ENCODE assay signal across 20 cellular contexts in the genomic region with DNA sequence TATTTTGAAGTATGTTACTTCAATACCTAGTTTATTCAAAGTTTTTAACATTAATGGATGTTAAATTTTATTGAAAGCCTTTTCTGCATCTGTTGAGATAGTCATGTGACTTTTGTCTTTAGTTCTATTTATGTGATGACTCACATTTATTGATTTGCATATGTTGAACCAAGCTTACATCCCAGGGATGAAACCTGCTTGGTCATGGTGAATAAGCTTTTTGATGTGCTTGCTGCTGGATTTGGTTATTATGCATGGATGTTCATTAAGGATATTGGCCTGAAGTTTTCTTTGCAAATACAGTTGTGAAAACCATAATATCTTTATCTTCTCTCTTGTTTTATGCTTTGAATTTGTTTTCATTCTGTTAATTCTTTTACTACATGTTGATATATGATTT.
DNase-seq lines count a peak whose midpoint lies in the region; ATAC-seq and TF ChIP-seq lines count a peak whose summit lies in the region.
"Had no signal": no experiment of that assay in that cellular context is flagged by ENCODE, and none has a peak within 500 bp of the region (broad histone marks: within the 10 kb centered on the region; RNA-seq: fewer than 3 reads in every experiment).

No MANE protein-coding gene starts in this region.

- no peak overlapping the region for H3K4ac ChIP-seq in mesendoderm (ENCODE audit: low read depth, low read length)

- no peak overlapping the region for H4K5ac ChIP-seq in mesendoderm (ENCODE audit: low read length)

- peak; percentile 53 for DNase-seq in DMS53 (lab: John Stamatoyannopoulos, UW)
- DNase-seq in DMS53 treated with DMSO at 0.1 percent for 48 hours (lab: John Stamatoyannopoulos, UW; ENCODE audit: unreplicated experiment), result no peak
- DNase-seq in NCI-H460 (ENCODE audit: extremely low read depth, low read depth), result peak; percentile 83
- DNase-seq in astrocyte of the hippocampus (ENCODE audit: low read depth, low spot score), result peak; percentile 5
- DNase-seq in mesendoderm, result peak; percentile 42
- DNase-seq in lower lobe of right lung, result no peak
- no peak for DNase-seq in stimulated activated CD4-positive, alpha-beta T cell treated with anti-CD3 and anti-CD28 coated beads, Interleukin-1b, Interleukin-23, amount 100 ng/mL, for 48 hours
- DNase-seq: DND-41, H7, KG1, NCI-H1105 treated with DMSO at 0.1 percent for 48 hours, NCI-H2029 treated with DMSO at 0.1 percent for 48 hours, NCI-H226, NCI-H524 had no signal

- H2BK15ac ChIP-seq in mesendoderm (replicated peaks; ENCODE audit: low read depth), result no peak overlapping the region

- intact Hi-C loops in lower lobe of right lung (cut with DNase I), result no loop called here

- ATAC-seq in lower lobe of right lung, result no peak
- no peak for ATAC-seq in activated T-helper 17 cell treated with anti-CD3 and anti-CD28 coated beads, Interleukin-2, amount 50 U/mL, for 72 hours (replicated peaks)
- ATAC-seq: Right ventricle myocardium inferior, SK-N-SH treated with all-trans-retinoic acid at 6 μM for 48 hours had no signal

- H3K36me3 ChIP-seq in mesendoderm (ENCODE audit: control insufficient read depth, insufficient read depth, low read length) (no peaks in the 10 kb centered on the region), lower lobe of right lung (no peaks in the 10 kb centered on the region)

- H3K27ac Mint-ChIP-seq in activated T-helper 17 cell treated with anti-CD3 and anti-CD28 coated beads, Interleukin-2, amount 50 U/mL, for 72 hours, result no peak overlapping the region
- H3K27ac Mint-ChIP-seq: B cell, CD14-positive monocyte had no signal

- peaks cover 10% of the 10 kb centered on the region for H3K9me3 Mint-ChIP-seq in activated T-helper 17 cell treated with anti-CD3 and anti-CD28 coated beads, Interleukin-2, amount 50 U/mL, for 72 hours

- H3K4me2 ChIP-seq in mesendoderm (ENCODE audit: low read length), result no peak overlapping the region

- no peak overlapping the region for H3K4me3 Mint-ChIP-seq in activated T-helper 17 cell treated with anti-CD3 and anti-CD28 coated beads, Interleukin-2, amount 50 U/mL, for 72 hours
- H3K4me3 Mint-ChIP-seq: B cell, CD14-positive monocyte had no signal

- H3K9me3 ChIP-seq in lower lobe of right lung, result no peaks in the 10 kb centered on the region

- H3K18ac ChIP-seq in mesendoderm (ENCODE audit: low read length), result no peak overlapping the region

- no peak overlapping the region for H2BK5ac ChIP-seq in mesendoderm (ENCODE audit: low read length)

- H3K27me3 Mint-ChIP-seq in activated T-helper 17 cell treated with anti-CD3 and anti-CD28 coated beads, Interleukin-2, amount 50 U/mL, for 72 hours, result no peaks in the 10 kb centered on the region
- H3K27me3 Mint-ChIP-seq: B cell had no signal

- no peak overlapping the region for H2BK120ac ChIP-seq in mesendoderm (ENCODE audit: low read depth, low read length)

- no peaks in the 10 kb centered on the region for H3K36me3 Mint-ChIP-seq in activated T-helper 17 cell treated with anti-CD3 and anti-CD28 coated beads, Interleukin-2, amount 50 U/mL, for 72 hours (ENCODE audit: low read depth)
- H3K36me3 Mint-ChIP-seq: CD14-positive monocyte had no signal

- H3K4me1 ChIP-seq in mesendoderm (ENCODE audit: control insufficient read depth, low read depth, low read length), result no peaks in the 10 kb centered on the region
- H3K4me1 ChIP-seq in lower lobe of right lung, result no peaks in the 10 kb centered on the region

- H2AK5ac ChIP-seq in mesendoderm (ENCODE audit: low read length), result no peak overlapping the region

- no peak overlapping the region for H4K8ac ChIP-seq in mesendoderm (ENCODE audit: low read depth, low read length)

- H3K79me2 ChIP-seq in mesendoderm (ENCODE audit: control insufficient read depth, insufficient read depth, low read length), result no peaks in the 10 kb centered on the region

- H3K27ac ChIP-seq in mesendoderm (ENCODE audit: low read depth, low read length), result no peak overlapping the region
- no peak overlapping the region for H3K27ac ChIP-seq in lower lobe of right lung
- H3K27ac ChIP-seq: 22Rv1 had no signal

- no peak overlapping the region for H3K56ac ChIP-seq in mesendoderm (ENCODE audit: low read length)

- H3K4me1 Mint-ChIP-seq in activated T-helper 17 cell treated with anti-CD3 and anti-CD28 coated beads, Interleukin-2, amount 50 U/mL, for 72 hours, result no peaks in the 10 kb centered on the region
- H3K4me1 Mint-ChIP-seq: B cell, CD14-positive monocyte had no signal

- no peak overlapping the region for H3K9ac ChIP-seq in mesendoderm (ENCODE audit: low read length)

- H3K27me3 ChIP-seq in mesendoderm (ENCODE audit: insufficient read depth, low read length, poor library complexity) (no peaks in the 10 kb centered on the region), lower lobe of right lung (ENCODE audit: low read depth) (no peaks in the 10 kb centered on the region)

- no peak overlapping the region for H3K23ac ChIP-seq in mesendoderm (ENCODE audit: low read length)

- TF ChIP-seq CTCF in lower lobe of right lung (IDR thresholded peaks at IDR 0.05), result no peak

- H3K79me1 ChIP-seq in mesendoderm (ENCODE audit: low read length), result no peaks in the 10 kb centered on the region

- H3K4me3 ChIP-seq in mesendoderm (ENCODE audit: low read length) (no peak overlapping the region), lower lobe of right lung (no peak overlapping the region)

Comparison
In these comparisons a context has a peak if more than half of its experiments do, and no peak if none do; other contexts are left out.
1. DNase-seq: peak in DMS53 (single experiment), NCI-H460 (single experiment), astrocyte of the hippocampus (single experiment) and mesendoderm (single experiment); none in DMS53 treated with DMSO at 0.1 percent for 48 hours (single experiment), lower lobe of right lung (single experiment) and stimulated activated CD4-positive, alpha-beta T cell treated with anti-CD3 and anti-CD28 coated beads, Interleukin-1b, Interleukin-23, amount 100 ng/mL, for 48 hours (single experiment).